8 cellular contexts compared by ENCODE assay signal in the genomic region with DNA sequence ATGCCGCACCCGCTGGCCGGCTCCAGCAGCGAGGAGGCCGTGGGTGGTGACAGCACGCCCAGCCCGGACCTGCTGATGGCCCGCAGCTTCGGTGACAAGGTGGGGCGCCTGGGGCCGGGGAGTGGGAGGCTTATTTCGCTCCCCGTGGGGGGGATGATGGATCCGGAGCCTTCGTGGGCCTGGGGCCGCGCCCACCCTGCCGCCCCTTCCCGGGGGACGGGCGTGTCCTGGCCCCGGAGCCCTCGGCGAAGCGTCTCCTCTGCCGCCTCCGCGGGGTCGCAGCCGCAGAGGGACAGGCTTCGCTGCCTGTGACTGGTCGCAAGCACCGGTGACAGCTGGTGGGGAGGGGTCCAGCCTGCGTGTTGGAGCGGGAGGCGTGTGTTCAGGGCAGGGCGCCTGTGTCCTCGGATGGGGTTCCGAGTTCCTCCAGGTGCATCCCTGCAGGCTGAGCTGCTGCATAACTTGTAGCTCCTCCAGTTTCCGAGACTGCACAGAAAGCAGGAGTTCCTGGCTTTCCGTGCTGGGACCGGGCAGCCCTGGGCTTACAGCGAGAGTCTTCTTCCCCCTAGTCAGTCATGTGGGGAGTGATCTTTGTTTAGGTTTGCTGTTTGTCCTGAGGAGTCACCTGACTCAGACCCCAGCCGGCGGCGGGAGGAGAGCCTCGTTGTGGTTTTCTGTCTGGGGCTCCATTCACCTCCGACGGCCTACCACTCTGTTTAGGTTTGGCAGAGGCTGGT. TPM values are rescaled to one million over a fixed set of nuclear protein-coding genes. Genes with fewer than 3 reads are reported as not detected.
DNase-seq lines count a peak whose midpoint lies in the region; ATAC-seq lines count a peak whose summit lies in the region.

No MANE protein-coding gene starts in this region.

- H3K27ac Mint-ChIP-seq in dendritic cell treated with granulocyte-macrophage colony-stimulating factor and Interleukin-4, amounts not matched to agents 40 ng/mL and 50 ng/mL, for 4 days, result peak overlapping the region; percentile 98

- DNase-seq in A172 (ENCODE audit: low spot score) (peak; percentile 43), NCI-H2171 (lab: John Stamatoyannopoulos, UW) (peak; percentile 76), left kidney (ENCODE audit: low read depth, low spot score) (peak; percentile 86)
- DNase-seq in activated CD4-positive, CD25-positive, alpha-beta regulatory T cell treated with anti-CD3 and anti-CD28 coated beads, Interleukin-2, amount 50 U/mL, for 72 hours, result peak; percentile 44
- DNase-seq in stimulated activated CD4-positive, alpha-beta T cell treated with anti-CD3 and anti-CD28 coated beads, Interleukin-4, amount 100 ng/mL, for 1 hour, result peak; percentile 19

- ATAC-seq in GM18499 (IDR thresholded peaks at IDR 0.05; ENCODE audit: insufficient read depth, unreplicated experiment) (peak; percentile 15), HG02973 (IDR thresholded peaks at IDR 0.05; ENCODE audit: unreplicated experiment) (peak; percentile 35)

- peak overlapping the region; percentile 90 for H3K4me3 Mint-ChIP-seq in dendritic cell treated with granulocyte-macrophage colony-stimulating factor and Interleukin-4, amounts not matched to agents 40 ng/mL and 50 ng/mL, for 4 days

- H3K36me3 Mint-ChIP-seq in dendritic cell treated with granulocyte-macrophage colony-stimulating factor and Interleukin-4, amounts not matched to agents 40 ng/mL and 50 ng/mL, for 4 days (ENCODE audit: low read depth), result peaks cover 16% of the 10 kb centered on the region

- H3K27me3 Mint-ChIP-seq in dendritic cell treated with granulocyte-macrophage colony-stimulating factor and Interleukin-4, amounts not matched to agents 40 ng/mL and 50 ng/mL, for 4 days, result no peaks in the 10 kb centered on the region

- intact Hi-C loops in dendritic cell treated with granulocyte-macrophage colony-stimulating factor and Interleukin-4, amounts not matched to agents 40 ng/mL and 50 ng/mL, for 4 days (cut with micrococcal nuclease), result loop anchor here (1.0 to 10.0 kb wide), 4 partner anchors 24 to 114 kb away; a partner anchor contains a TSS

- peaks cover 63% of the 10 kb centered on the region for H3K4me1 Mint-ChIP-seq in dendritic cell treated with granulocyte-macrophage colony-stimulating factor and Interleukin-4, amounts not matched to agents 40 ng/mL and 50 ng/mL, for 4 days (ENCODE audit: low read depth)

- H3K9me3 Mint-ChIP-seq in dendritic cell treated with granulocyte-macrophage colony-stimulating factor and Interleukin-4, amounts not matched to agents 40 ng/mL and 50 ng/mL, for 4 days, result no peaks in the 10 kb centered on the region

RNA-seq across cellular contexts. Expression of a gene that starts 0.7 kb away (rescaled TPM):
- total RNA-seq in A172 (2014; rRNA removed; shearing (Covaris generic)), result 10.8 and 11.8 TPM in 2 replicates

RNA-seq across cellular contexts. Expression of a gene that starts 33.3 kb away (rescaled TPM):
- 35.5 and 46.3 TPM in 2 replicates for total RNA-seq in A172 (2014; rRNA removed; shearing (Covaris generic))

Comparison
In these comparisons a context has a peak if more than half of its experiments do, and no peak if none do; other contexts are left out.
1. Peak in every context shown above with its lines: DNase-seq and ATAC-seq.
2. DNase-seq: peak in every context shown above with its lines; median percentile 86 in left kidney; 76 in NCI-H2171; 44 in activated CD4-positive, CD25-positive, alpha-beta regulatory T cell treated with anti-CD3 and anti-CD28 coated beads, Interleukin-2, amount 50 U/mL, for 72 hours; 43 in A172; 19 in stimulated activated CD4-positive, alpha-beta T cell treated with anti-CD3 and anti-CD28 coated beads, Interleukin-4, amount 100 ng/mL, for 1 hour.